In the genomic region with DNA sequence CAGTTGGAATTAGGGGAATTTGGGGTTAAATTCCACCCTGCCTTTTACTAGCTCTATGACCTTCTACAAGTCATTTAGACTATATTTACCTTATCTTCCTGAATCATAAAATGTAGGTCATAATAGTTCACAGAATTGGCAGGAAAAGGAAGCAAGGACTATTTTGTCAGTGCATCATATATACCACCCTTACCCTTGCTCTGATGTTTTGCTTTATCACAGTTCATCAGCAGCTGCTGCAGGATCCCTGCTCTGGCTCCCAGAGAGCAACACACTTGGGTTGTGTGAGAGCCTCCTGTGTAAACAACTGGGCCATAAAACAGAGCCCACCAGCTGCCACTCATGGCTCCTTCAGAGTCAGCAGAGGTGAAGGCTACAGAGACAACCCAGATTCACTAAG, we compare ENCODE assay signal across 20 cellular contexts.
A peak's percentile ranks its signal among the peaks of the same experiment; 100 is the strongest.
DNase-seq lines count a peak whose midpoint lies in the region; ATAC-seq and TF ChIP-seq lines count a peak whose summit lies in the region.
"Had no signal": no experiment of that assay in that cellular context is flagged by ENCODE, and none has a peak within 500 bp of the region (broad histone marks: within the 10 kb centered on the region; RNA-seq: fewer than 3 reads in every experiment).

No MANE protein-coding gene starts in this region.

- no peaks in the 10 kb centered on the region for H3K36me3 ChIP-seq in PC-3 (ENCODE audit: low read depth, low read length)
- no peaks in the 10 kb centered on the region for H3K36me3 ChIP-seq in mesodermal cell (ENCODE audit: control insufficient read depth, insufficient read depth, low read length)
- no peaks in the 10 kb centered on the region for H3K36me3 ChIP-seq in psoas muscle (ENCODE audit: insufficient read depth in 1 of 2, low read depth in 1 of 2)
- no peaks in the 10 kb centered on the region for H3K36me3 ChIP-seq in trophoblast cell (ENCODE audit: control insufficient read depth in 1 of 2, insufficient read depth in 2 of 2, low read length in 2 of 2)
- H3K36me3 ChIP-seq: breast epithelium, esophagus muscularis mucosa, HAP-1, heart right ventricle, Peyer's patch, right atrium auricular region had no signal

- H2BK12ac ChIP-seq in trophoblast cell (ENCODE audit: low read length), result no peak overlapping the region

- H3K4me1 ChIP-seq in PC-3 (ENCODE audit: insufficient read depth, low read length), result peaks cover 14% of the 10 kb centered on the region
- H3K4me1 ChIP-seq in mesodermal cell (ENCODE audit: control insufficient read depth, insufficient read depth, low read length, poor library complexity, severe bottlenecking), result no peaks in the 10 kb centered on the region
- no peaks in the 10 kb centered on the region for H3K4me1 ChIP-seq in psoas muscle
- peaks cover 3% of the 10 kb centered on the region in 2 experiments for H3K4me1 ChIP-seq in trophoblast cell (ENCODE audit: control insufficient read depth in 1 of 2, insufficient read depth in 2 of 2, low read length in 2 of 2)
- H3K4me1 ChIP-seq: breast epithelium, esophagus muscularis mucosa, HAP-1, heart right ventricle, right atrium auricular region had no signal

- no peak overlapping the region for H2BK5ac ChIP-seq in trophoblast cell (ENCODE audit: low read depth, low read length, poor library complexity)

- H3K9me3 ChIP-seq in PC-3 (ENCODE audit: low read length), result 0 out of 2 replicates have a peak, but pooled peaks cover 2% of the 10 kb centered on the region
- no peaks in the 10 kb centered on the region for H3K9me3 ChIP-seq in mesodermal cell (ENCODE audit: control insufficient read depth, low read length)
- H3K9me3 ChIP-seq in psoas muscle, result no peaks in the 10 kb centered on the region
- no peaks in the 10 kb centered on the region for H3K9me3 ChIP-seq in trophoblast cell (ENCODE audit: insufficient read depth, low read depth, low read length)
- H3K9me3 ChIP-seq: breast epithelium, HAP-1, Peyer's patch, right atrium auricular region had no signal

- no peak overlapping the region for H2AK5ac ChIP-seq in trophoblast cell (ENCODE audit: low read length)

- H3K79me2 ChIP-seq in PC-3 (ENCODE audit: low read length) (no peaks in the 10 kb centered on the region), trophoblast cell (ENCODE audit: control insufficient read depth, insufficient read depth, low read length, poor library complexity) (no peaks in the 10 kb centered on the region)

- H2AFZ ChIP-seq in PC-3 (ENCODE audit: low read length), result no peak overlapping the region
- H2AFZ ChIP-seq in trophoblast cell (ENCODE audit: insufficient read depth, low read length, poor library complexity), result no peak overlapping the region

- TF ChIP-seq CTCF in PC-3 (conservative IDR thresholded peaks at IDR 0.05; ENCODE audit: low read depth, low read length), result no peak
- TF ChIP-seq CTCF in psoas muscle (IDR thresholded peaks at IDR 0.05), result no peak

- H3K4me3 ChIP-seq in PC-3 (ENCODE audit: low read length), result no peak overlapping the region
- H3K4me3 ChIP-seq in mesodermal cell (ENCODE audit: extremely low read depth, insufficient read depth, low read length, poor library complexity, severe bottlenecking), result no peak overlapping the region
- H3K4me3 ChIP-seq in psoas muscle, result no peak overlapping the region
- H3K4me3 ChIP-seq in trophoblast cell (ENCODE audit: low read depth, low read length), result no peak overlapping the region
- H3K4me3 ChIP-seq: breast epithelium, dorsolateral prefrontal cortex, esophagus muscularis mucosa, HAP-1, heart right ventricle, Peyer's patch, right atrium auricular region had no signal

- H3K4ac ChIP-seq in trophoblast cell (ENCODE audit: low read depth, low read length), result no peak overlapping the region

- DNase-seq in DMS79 (lab: John Stamatoyannopoulos, UW), result peak; percentile 90
- peak; percentile 91 for DNase-seq in NCI-H1092 treated with DMSO at 0.1 percent for 48 hours (lab: John Stamatoyannopoulos, UW)
- DNase-seq in PC-3, result peak; percentile 50
- no peak for DNase-seq in psoas muscle
- no peak for DNase-seq in ureter (ENCODE audit: low spot score)
- DNase-seq in trophoblast cell, result no peak
- DNase-seq: activated CD4-positive, alpha-beta memory T cell treated with anti-CD3 and anti-CD28 coated beads for 36 hours; activated naive CD8-positive, alpha-beta T cell treated with anti-CD3 and anti-CD28 coated beads, Interleukin-2, amount 10 ng/mL, durations not matched to agents 7 days and 5 days; activated T-cell treated with anti-CD3 and anti-CD28 coated beads, Interleukin-2, amount 50 U/mL, for 4 hours; COR-L47; dorsolateral prefrontal cortex; heart right ventricle; kidney; Peyer's patch; stimulated activated CD4-positive, alpha-beta T cell treated with anti-CD3 and anti-CD28 coated beads, Interleukin-2, amount 100 ng/mL, for 24 hours had no signal

- H4K12ac ChIP-seq in trophoblast cell (ENCODE audit: low read depth, low read length), result no peak overlapping the region

- H3K9ac ChIP-seq in PC-3 (ENCODE audit: low read length), result no peak overlapping the region
- H3K9ac ChIP-seq in trophoblast cell (ENCODE audit: low read length), result no peak overlapping the region

- no peaks in the 10 kb centered on the region for H4K20me1 ChIP-seq in PC-3 (ENCODE audit: low read length)

- no peak overlapping the region for H4K91ac ChIP-seq in trophoblast cell (ENCODE audit: low read depth, low read length)

- no peaks in the 10 kb centered on the region for H3K79me1 ChIP-seq in trophoblast cell (ENCODE audit: low read length)

- intact Hi-C loops in PC-3 (cut with micrococcal nuclease), result no loop called here
- intact Hi-C loops in psoas muscle (cut with DNase I), result no loop called here

- H2BK120ac ChIP-seq in trophoblast cell (ENCODE audit: insufficient read depth, low read length, poor library complexity), result no peak overlapping the region

- H3K23ac ChIP-seq in trophoblast cell (ENCODE audit: low read length), result no peak overlapping the region

- H3K18ac ChIP-seq in trophoblast cell (ENCODE audit: low read length), result no peak overlapping the region

- H3K14ac ChIP-seq in trophoblast cell (ENCODE audit: low read length), result no peak overlapping the region

- BruUV-seq in PC-3 (replicated peaks; lab: Mats Ljungman, UMichigan), result no TSS peak

- H3K27me3 ChIP-seq in PC-3 (ENCODE audit: low read length) (no peaks in the 10 kb centered on the region), psoas muscle (ENCODE audit: insufficient read depth in 3 of 3, low read length in 2 of 3) (no peaks in the 10 kb centered on the region), trophoblast cell (ENCODE audit: insufficient read depth, low read length) (no peaks in the 10 kb centered on the region)
- H3K27me3 ChIP-seq: breast epithelium, esophagus muscularis mucosa, heart right ventricle, Peyer's patch, right atrium auricular region had no signal

- 0 out of 2 replicates have a peak overlapping the region, but pooled peaks have one; percentile 2 for H3K4me2 ChIP-seq in PC-3 (ENCODE audit: low read length)
- H3K4me2 ChIP-seq in trophoblast cell (ENCODE audit: low read length), result no peak overlapping the region

- CTCF ChIA-PET in PC-3 (lab: Charles Lee), result no interaction called here

- H4K8ac ChIP-seq in trophoblast cell (ENCODE audit: low read depth, low read length), result no peak overlapping the region

- no peaks in the 10 kb centered on the region for H3K9me2 ChIP-seq in PC-3 (replicated peaks; ENCODE audit: low read length)

- POLR2A ChIA-PET in PC-3 (lab: Charles Lee; ENCODE audit: unreplicated experiment), result interaction anchor here (0.6 kb wide), 1 partner anchor 40 kb away, joined by 3 read pairs; no protein-coding TSS in a partner anchor

- no peaks in the 10 kb centered on the region for H3F3A ChIP-seq in PC-3 (ENCODE audit: low read length, unreplicated experiment)

- ATAC-seq in PC-3, result peak; percentile 83
- ATAC-seq in psoas muscle, result no peak
- ATAC-seq: activated T-cell treated with anti-CD3 and anti-CD28 coated beads, Interleukin-2, amount 50 U/mL, for 4 hours; heart right ventricle had no signal

- H3K27ac ChIP-seq in PC-3 (ENCODE audit: low read length) (peak overlapping the region; percentile 3; the same call in 1 of the 2 replicates), mesodermal cell (ENCODE audit: low read depth, low read length, severe bottlenecking) (peak overlapping the region; percentile 61), psoas muscle (no peak overlapping the region), trophoblast cell (ENCODE audit: low read depth, low read length) (no peak overlapping the region)
- H3K27ac ChIP-seq: breast epithelium, dorsolateral prefrontal cortex, esophagus muscularis mucosa, heart right ventricle, Peyer's patch, right atrium auricular region had no signal

Comparison
In these comparisons a context has a peak if more than half of its experiments do, and no peak if none do; other contexts are left out.
1. DNase-seq: peak in DMS79 (single experiment), NCI-H1092 treated with DMSO at 0.1 percent for 48 hours (single experiment) and PC-3 (single experiment); none in psoas muscle (0 of 2), ureter (single experiment) and trophoblast cell (0 of 2).
2. H3K27ac ChIP-seq: peak in PC-3 (single experiment) and mesodermal cell (single experiment); none in psoas muscle (single experiment) and trophoblast cell (single experiment).